In genomic region chr11:124541204-124541603, GRCh38 we compare ENCODE assay signal across 10 cellular contexts. TPM values are rescaled to one million over a fixed set of nuclear protein-coding genes. Genes with fewer than 3 reads are reported as not detected.
"Had no signal": no experiment of that assay in that cellular context is flagged by ENCODE, and none has a peak within 500 bp of the region (broad histone marks: within the 10 kb centered on the region; RNA-seq: fewer than 3 reads in every experiment).

No MANE protein-coding gene starts in this region.

- H3K4me3 ChIP-seq: GM23248, HAP-1 had no signal

- H3K36me3 ChIP-seq: HAP-1 had no signal

- H3K4me1 Mint-ChIP-seq: IgD-negative memory B cell had no signal

- FAIRE-seq: HepG2 had no signal

- H3K27ac Mint-ChIP-seq: IgD-negative memory B cell had no signal

- H3K4me3 Mint-ChIP-seq: IgD-negative memory B cell had no signal

- DNase-seq: GM23248, GOT3, H7, KBM-7 had no signal

- H3K9me3 Mint-ChIP-seq: IgD-negative memory B cell had no signal

- H3K36me3 Mint-ChIP-seq: IgD-negative memory B cell had no signal

- ATAC-seq: HCT116, HepG2 had no signal

RNA-seq across cellular contexts. Expression of gene OR8B12, which starts 2.2 kb away (rescaled TPM):
- total RNA-seq: GM23248, H4, H7, HepG2, HT1080 had no signal

RNA-seq across cellular contexts. Expression of gene OR8A1, which starts 28.6 kb away (rescaled TPM):
- total RNA-seq: GM23248, H4, H7, HepG2, HT1080 had no signal
